ENCODE assay signal across 28 cellular contexts in the genomic region with DNA sequence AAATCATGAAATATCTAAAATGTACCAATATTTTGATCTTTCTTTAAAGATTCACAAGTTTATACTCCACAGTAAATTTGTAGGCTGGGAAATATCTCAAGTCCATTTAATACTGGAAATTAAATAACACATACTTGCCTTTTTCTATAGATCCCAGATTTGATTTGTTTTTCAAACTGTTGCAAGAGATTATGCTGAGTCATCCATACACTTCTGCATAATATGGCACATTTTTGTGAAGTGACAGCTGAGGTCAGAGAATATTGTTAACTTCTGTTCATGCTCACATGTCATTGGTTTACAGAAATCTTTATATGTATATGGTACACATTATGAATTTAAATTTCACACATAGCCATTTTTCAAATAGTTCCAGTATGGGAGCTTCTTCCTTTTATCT.
DNase-seq lines count a peak whose midpoint lies in the region; ATAC-seq, FAIRE-seq and TF ChIP-seq lines count a peak whose summit lies in the region.
"Had no signal": no experiment of that assay in that cellular context is flagged by ENCODE, and none has a peak within 500 bp of the region (broad histone marks: within the 10 kb centered on the region; RNA-seq: fewer than 3 reads in every experiment).

No MANE protein-coding gene starts in this region.

- POLR2A ChIA-PET in HepG2 (lab: Yijun Ruan, JAX): no interaction called here
- POLR2A ChIA-PET in H1 (lab: Charles Lee; ENCODE audit: partially characterized antibody): no interaction called here

- H3K14ac ChIP-seq in H1 (ENCODE audit: insufficient read length): no peak overlapping the region

- CTCF ChIA-PET in HepG2 (lab: Yijun Ruan, JAX; ENCODE audit: low intra/inter-chr PET ratio, low total read pairs): no interaction called here
- CTCF ChIA-PET in H1 (lab: Charles Lee; ENCODE audit: partially characterized antibody): no interaction called here

- H3K4me3 ChIP-seq in HepG2 (replicated peaks in 1 of 3; ENCODE audit: insufficient read depth in 1 of 3, low read depth in 2 of 3, low read length in 3 of 3) (no peak overlapping the region), right lobe of liver (no peak overlapping the region), SK-N-MC (no peak overlapping the region), H1 (ENCODE audit: extremely low read depth in 1 of 4, insufficient read depth in 2 of 4, low read depth in 3 of 4, low read length in 4 of 4) (no peak overlapping the region)
- H3K4me3 ChIP-seq: BLaER1 treated with 17β-estradiol and CSF1 and Interleukin-3, amounts not matched to agents 10 nM and 100 nM; skin epidermis; stomach; thyroid gland had no signal

- H2AFZ ChIP-seq in HepG2 (ENCODE audit: low read length) (no peak overlapping the region), H1 (ENCODE audit: low read length) (no peak overlapping the region)

- TF ChIP-seq EP300 in HepG2 (IDR thresholded peaks at IDR 0.05; ENCODE audit: low read depth in 2 of 2, low read length in 2 of 2) (no peak), HepG2 (CRISPR knock-in tag; IDR thresholded peaks at IDR 0.05; ENCODE audit: borderline replicate concordance) (no peak), H1 (IDR thresholded peaks at IDR 0.05; ENCODE audit: borderline replicate concordance in 1 of 2, low read depth in 2 of 2, low read length in 2 of 2) (no peak)

- H3K27ac ChIP-seq in HepG2 (ENCODE audit: extremely low read length, insufficient read depth, low read length) (no peak overlapping the region), right lobe of liver (no peak overlapping the region), SK-N-MC (peak overlapping the region; percentile 83), H1 (ENCODE audit: low read depth, low read length) (no peak overlapping the region)
- H3K27ac ChIP-seq: BLaER1 treated with 17β-estradiol and CSF1 and Interleukin-3, amounts not matched to agents 10 nM and 100 nM; skin epidermis; stomach; thyroid gland; VCaP had no signal

- no peak overlapping the region for H3K56ac ChIP-seq in H1 (replicated peaks; ENCODE audit: insufficient read length, low read depth, low read length)

- H2AK5ac ChIP-seq in H1 (ENCODE audit: low read depth, low read length): no peak overlapping the region

- no peak for TF ChIP-seq POLR2A in HepG2 (IDR thresholded peaks at IDR 0.05; ENCODE audit: insufficient read depth in 1 of 2, low read depth in 2 of 2, low read length in 2 of 2)
- TF ChIP-seq POLR2A in right lobe of liver (IDR thresholded peaks at IDR 0.05): no peak
- TF ChIP-seq POLR2A in H1 (IDR thresholded peaks at IDR 0.05; ENCODE audit: control extremely low read depth in 1 of 2, low read depth in 2 of 2, low read length in 2 of 2): no peak

- H3K36me3 ChIP-seq in HepG2 (replicated peaks in 1 of 2; ENCODE audit: control insufficient read depth in 1 of 2, insufficient read depth in 2 of 2, low read length in 2 of 2) (no peaks in the 10 kb centered on the region), right lobe of liver (no peaks in the 10 kb centered on the region), SK-N-MC (ENCODE audit: insufficient read depth, low read length) (no peaks in the 10 kb centered on the region), H1 (ENCODE audit: control insufficient read depth in 2 of 4, insufficient read depth in 4 of 4, low read length in 3 of 4) (no peaks in the 10 kb centered on the region)
- H3K36me3 ChIP-seq: BLaER1 treated with 17β-estradiol and CSF1 and Interleukin-3, amounts not matched to agents 10 nM and 100 nM; stomach; thyroid gland had no signal

- ATAC-seq in HepG2 (no peak), right lobe of liver (no peak), GM18907 (IDR thresholded peaks at IDR 0.05; ENCODE audit: unreplicated experiment) (no peak), GM19023 (IDR thresholded peaks at IDR 0.05; ENCODE audit: unreplicated experiment) (no peak)
- ATAC-seq: activated naive CD8-positive, alpha-beta T cell treated with anti-CD3 and anti-CD28 coated beads, Interleukin-2, amount 50 U/mL, for 24 hours; left cardiac atrium; SK-N-SH treated with all-trans-retinoic acid at 6 μM for 48 hours had no signal

- DNase-seq in HepG2 (ENCODE audit: low spot score): no peak
- no peak for DNase-seq in right lobe of liver
- DNase-seq in SK-N-MC (ENCODE audit: low read depth, low spot score): no peak
- DNase-seq in H1 (ENCODE audit: low read depth in 1 of 2, low spot score in 2 of 2): no peak
- no peak for DNase-seq in middle frontal gyrus (ENCODE audit: extremely low spot score, low spot score)
- no peak for DNase-seq in COR-L47 (lab: John Stamatoyannopoulos, UW)
- DNase-seq: activated CD4-positive, alpha-beta T cell treated with anti-CD3 and anti-CD28 coated beads, Interleukin-2, amount 10 ng/mL, durations not matched to agents 24 days and 14 days; activated gamma-delta T cell treated with Interleukin-2 at 50 U/mL for 16 hours; activated naive CD8-positive, alpha-beta T cell treated with anti-CD3 and anti-CD28 coated beads, Interleukin-2, amount 50 U/mL, for 24 hours; activated T-cell treated with anti-CD3 and anti-CD28 coated beads, Interleukin-2, amount 50 U/mL, for 24 hours; DMS79 treated with DMSO at 0.1 percent for 48 hours; foreskin melanocyte; left cardiac atrium; NCI-H1092 treated with DMSO at 0.1 percent for 48 hours; NCI-H187; NCI-H2171 treated with DMSO at 0.1 percent for 48 hours; NCI-H748 treated with DMSO at 0.1 percent for 48 hours; nephron progenitor cell; stimulated activated CD8-positive, alpha-beta memory T cell treated with anti-CD3 and anti-CD28 coated beads, Interleukin-4, amount 100 ng/mL, for 48 hours; stomach; T-helper 2 cell; thyroid gland had no signal

- no peaks in the 10 kb centered on the region for H3K27me3 ChIP-seq in HepG2 (ENCODE audit: control insufficient read depth in 1 of 2, insufficient read depth in 2 of 2, low read length in 2 of 2)
- no peaks in the 10 kb centered on the region for H3K27me3 ChIP-seq in right lobe of liver
- no peaks in the 10 kb centered on the region for H3K27me3 ChIP-seq in H1 (replicated peaks in 1 of 4; ENCODE audit: control insufficient read depth in 3 of 4, extremely low read depth in 1 of 4, insufficient read depth in 3 of 4, low read length in 3 of 4)
- H3K27me3 ChIP-seq: BLaER1 treated with 17β-estradiol and CSF1 and Interleukin-3, amounts not matched to agents 10 nM and 100 nM; stomach; thyroid gland had no signal

- intact Hi-C loops in HepG2 (cut with micrococcal nuclease; ENCODE audit: unreplicated experiment) (no loop called here), right lobe of liver (cut with DNase I) (no loop called here)

- H3K79me2 ChIP-seq in HepG2 (ENCODE audit: insufficient read depth, low read length): no peaks in the 10 kb centered on the region
- no peaks in the 10 kb centered on the region for H3K79me2 ChIP-seq in H1 (ENCODE audit: control insufficient read depth in 1 of 2, insufficient read depth in 2 of 2, low read length in 2 of 2)

- no peak for TF ChIP-seq CTCF in HepG2 (CRISPR knock-in tag; IDR thresholded peaks at IDR 0.05)
- no peak for TF ChIP-seq CTCF in right lobe of liver (IDR thresholded peaks at IDR 0.05)
- no peak for TF ChIP-seq CTCF in H1 (IDR thresholded peaks at IDR 0.05; ENCODE audit: control extremely low read depth in 1 of 3, insufficient read depth in 1 of 3, low read depth in 1 of 3, low read length in 3 of 3)

- H2BK20ac ChIP-seq in H1 (ENCODE audit: low read length): no peak overlapping the region

- no peaks in the 10 kb centered on the region for H3K79me1 ChIP-seq in H1 (ENCODE audit: low read depth, low read length)

- TF ChIP-seq RAD21 in HepG2 (CRISPR knock-in tag; IDR thresholded peaks at IDR 0.05) (no peak), H1 (IDR thresholded peaks at IDR 0.05 in 1 of 2, conservative IDR thresholded peaks at IDR 0.05 in 1 of 2; ENCODE audit: low read depth in 2 of 2, low read length in 2 of 2) (no peak)

- H2BK5ac ChIP-seq in H1 (ENCODE audit: low read depth, low read length): no peak overlapping the region

- no peaks in the 10 kb centered on the region for H3K23me2 ChIP-seq in H1 (ENCODE audit: low read depth, low read length)

- H2BK12ac ChIP-seq in H1 (ENCODE audit: low read depth, low read length): no peak overlapping the region

- H3K4me2 ChIP-seq in HepG2 (ENCODE audit: low read depth, low read length) (no peak overlapping the region), H1 (ENCODE audit: insufficient read depth in 1 of 2, low read depth in 2 of 2, low read length in 2 of 2) (no peak overlapping the region)

- no peak for FAIRE-seq in HepG2 (lab: Jason Lieb, UNC)
- no peak for FAIRE-seq in H1 (lab: Jason Lieb, UNC)

- H3K9me3 ChIP-seq in HepG2 (ENCODE audit: low read length) (no peaks in the 10 kb centered on the region), right lobe of liver (no peaks in the 10 kb centered on the region), SK-N-MC (ENCODE audit: low read depth, low read length) (peaks cover 4% of the 10 kb centered on the region; the same call in 1 of the 2 replicates), H1 (ENCODE audit: insufficient read depth in 2 of 2, low read depth in 1 of 2, low read length in 1 of 2) (peaks cover 3% of the 10 kb centered on the region in 2 experiments; a peak in 1 of 4 replicates)
- H3K9me3 ChIP-seq: thyroid gland had no signal

- H3K23ac ChIP-seq in H1 (ENCODE audit: insufficient read length): no peak overlapping the region

- H4K8ac ChIP-seq in H1 (ENCODE audit: extremely low read depth, insufficient read depth, low read length): no peak overlapping the region

- no peak overlapping the region for H4K91ac ChIP-seq in H1 (replicated peaks; ENCODE audit: insufficient read length, low read length)

- no peak overlapping the region for H3K9ac ChIP-seq in HepG2 (ENCODE audit: insufficient read depth, low read depth, low read length)
- H3K9ac ChIP-seq in SK-N-MC (ENCODE audit: insufficient read length): peak overlapping the region; percentile 22
- H3K9ac ChIP-seq in H1 (replicated peaks in 1 of 4; ENCODE audit: extremely low read depth in 1 of 4, low read depth in 3 of 4, low read length in 3 of 4): no peak overlapping the region
- H3K9ac ChIP-seq: BLaER1 treated with 17β-estradiol and CSF1 and Interleukin-3, amounts not matched to agents 10 nM and 100 nM had no signal

- no TSS peak for BruUV-seq in HepG2 (replicated peaks; lab: Mats Ljungman, UMichigan)

- no peak overlapping the region for H2BK120ac ChIP-seq in H1 (replicated peaks; ENCODE audit: low read depth, low read length)

- no peak overlapping the region for H3K18ac ChIP-seq in H1 (ENCODE audit: extremely low read depth, low read length)

- in situ Hi-C loops in HepG2 (cut with HindIII; ENCODE audit: extremely low pct_ligation_motif_present, low pct_unique_long_range_greater_than_20kb): no loop called here

- H3K4me1 ChIP-seq in HepG2 (ENCODE audit: insufficient read depth, low read length): no peaks in the 10 kb centered on the region
- H3K4me1 ChIP-seq in right lobe of liver: no peaks in the 10 kb centered on the region
- no peaks in the 10 kb centered on the region for H3K4me1 ChIP-seq in H1 (replicated peaks in 1 of 4; ENCODE audit: control insufficient read depth in 3 of 4, insufficient read depth in 4 of 4, low read length in 3 of 4)
- H3K4me1 ChIP-seq: stomach, thyroid gland had no signal

- no peak overlapping the region for H4K5ac ChIP-seq in H1 (ENCODE audit: insufficient read length, low read depth, low read length)

- H2BK15ac ChIP-seq in H1 (ENCODE audit: low read length): no peak overlapping the region

- no peak overlapping the region for H3K4ac ChIP-seq in H1 (replicated peaks; ENCODE audit: insufficient read length, low read depth, low read length)

- H4K20me1 ChIP-seq in HepG2 (ENCODE audit: insufficient read depth, low read length) (no peaks in the 10 kb centered on the region), H1 (replicated peaks in 1 of 2; ENCODE audit: control insufficient read depth in 1 of 2, insufficient read depth in 2 of 2, low read length in 2 of 2) (no peaks in the 10 kb centered on the region)
- H4K20me1 ChIP-seq: BLaER1 treated with 17β-estradiol and CSF1 and Interleukin-3, amounts not matched to agents 10 nM and 100 nM had no signal
